Comparison of ENCODE assay signal across 9 cellular contexts in genomic region chr1:247079141-247079874, GRCh38. TPM values are rescaled to one million over a fixed set of nuclear protein-coding genes. Genes with fewer than 3 reads are reported as not detected.
DNase-seq lines count a peak whose midpoint lies in the region; ATAC-seq, FAIRE-seq and TF ChIP-seq lines count a peak whose summit lies in the region.
"Had no signal": no experiment of that assay in that cellular context is flagged by ENCODE, and none has a peak within 500 bp of the region (broad histone marks: within the 10 kb centered on the region; RNA-seq: fewer than 3 reads in every experiment).

No MANE protein-coding gene starts in this region.

- no peak for FAIRE-seq in A549 (lab: Jason Lieb, UNC)
- FAIRE-seq: colon had no signal

- H3K36me3 Mint-ChIP-seq in activated T-helper 2 cell treated with anti-CD3 and anti-CD28 coated beads, Interferon-gamma antibody, Interleukin-2, Interleukin-4, amounts not matched to agents 10 μg/mL and 5 μg/mL and 100 μg/mL, durations not matched to agents 14 hours and 24 hours and 36 hours (ENCODE audit: low read depth): peaks cover 11% of the 10 kb centered on the region

- TF ChIP-seq EP300 in A549 (IDR thresholded peaks at IDR 0.05): no peak

- no peak overlapping the region for H3K27ac Mint-ChIP-seq in activated T-helper 2 cell treated with anti-CD3 and anti-CD28 coated beads, Interferon-gamma antibody, Interleukin-2, Interleukin-4, amounts not matched to agents 10 μg/mL and 5 μg/mL and 100 μg/mL, durations not matched to agents 14 hours and 24 hours and 36 hours

- TF ChIP-seq POLR2A in A549 (IDR thresholded peaks at IDR 0.05; ENCODE audit: low read length): no peak

- TF ChIP-seq CTCF in A549 (IDR thresholded peaks at IDR 0.05) (no peak), HL-60 (IDR thresholded peaks at IDR 0.05; ENCODE audit: insufficient read depth, low read length) (no peak), thoracic aorta (IDR thresholded peaks at IDR 0.05) (no peak)

- CTCF ChIA-PET in A549 (lab: Yijun Ruan, JAX): no interaction called here

- H3K27ac ChIP-seq in A549: no peak overlapping the region
- H3K27ac ChIP-seq in HL-60 (replicated peaks): peak overlapping the region; percentile 84
- H3K27ac ChIP-seq in thoracic aorta: no peak overlapping the region

- peak overlapping the region; percentile 78 for H3K4me2 ChIP-seq in A549

- peak overlapping the region; percentile 88 for H3K4me3 Mint-ChIP-seq in activated T-helper 2 cell treated with anti-CD3 and anti-CD28 coated beads, Interferon-gamma antibody, Interleukin-2, Interleukin-4, amounts not matched to agents 10 μg/mL and 5 μg/mL and 100 μg/mL, durations not matched to agents 14 hours and 24 hours and 36 hours (ENCODE audit: low read depth)

- H3K4me1 ChIP-seq in A549 (0 out of 3 replicates have a peak, but pooled peaks cover 3% of the 10 kb centered on the region), thoracic aorta (ENCODE audit: control insufficient read depth in 1 of 2, low read depth in 2 of 2) (peaks cover 11 to 15% of the 10 kb centered on the region in 2 donors)

- H3K9me3 ChIP-seq in A549 (peaks cover 47% of the 10 kb centered on the region), thoracic aorta (no peaks in the 10 kb centered on the region)

- ATAC-seq in A549 (no peak), thoracic aorta (ENCODE audit: insufficient number of reproducible peaks, low FRiP score, low read depth) (no peak), HG03097 (IDR thresholded peaks at IDR 0.05; ENCODE audit: low FRiP score, unreplicated experiment) (no peak)

- WGBS in A549 (ENCODE audit: missing lambda C conversion rate): 75% methylated on average over 23 of the region's 23 CpGs

- no peak for TF ChIP-seq RAD21 in A549 (conservative IDR thresholded peaks at IDR 0.05 in 1 of 2, IDR thresholded peaks at IDR 0.05 in 1 of 2)

- intact Hi-C loops in activated T-helper 2 cell treated with anti-CD3 and anti-CD28 coated beads, Interferon-gamma antibody, Interleukin-2, Interleukin-4, amounts not matched to agents 10 μg/mL and 5 μg/mL and 100 μg/mL, durations not matched to agents 14 hours and 24 hours and 36 hours (cut with micrococcal nuclease): loop anchor here (2.0 kb wide), 2 partner anchors 131 to 147 kb away; no protein-coding TSS in a partner anchor

- H3K36me3 ChIP-seq in thoracic aorta: no peaks in the 10 kb centered on the region

- H3K27me3 Mint-ChIP-seq in activated T-helper 2 cell treated with anti-CD3 and anti-CD28 coated beads, Interferon-gamma antibody, Interleukin-2, Interleukin-4, amounts not matched to agents 10 μg/mL and 5 μg/mL and 100 μg/mL, durations not matched to agents 14 hours and 24 hours and 36 hours (ENCODE audit: low read depth): peaks cover 5% of the 10 kb centered on the region

- H3K27me3 ChIP-seq in HL-60 (ENCODE audit: insufficient read depth, poor library complexity, severe bottlenecking) (no peaks in the 10 kb centered on the region), thoracic aorta (replicated peaks; ENCODE audit: insufficient read depth) (no peaks in the 10 kb centered on the region)

- H3K4me3 ChIP-seq in A549 (peak overlapping the region; percentile 75), HL-60 (replicated peaks; ENCODE audit: insufficient read depth, low read length) (peak overlapping the region; percentile 88; the same call in 1 of the 2 replicates), thoracic aorta (peak overlapping the region; percentile 86)

- peaks cover 18% of the 10 kb centered on the region for H3K9me3 Mint-ChIP-seq in activated T-helper 2 cell treated with anti-CD3 and anti-CD28 coated beads, Interferon-gamma antibody, Interleukin-2, Interleukin-4, amounts not matched to agents 10 μg/mL and 5 μg/mL and 100 μg/mL, durations not matched to agents 14 hours and 24 hours and 36 hours

- H3K4me1 Mint-ChIP-seq in activated T-helper 2 cell treated with anti-CD3 and anti-CD28 coated beads, Interferon-gamma antibody, Interleukin-2, Interleukin-4, amounts not matched to agents 10 μg/mL and 5 μg/mL and 100 μg/mL, durations not matched to agents 14 hours and 24 hours and 36 hours (ENCODE audit: low read depth): peaks cover 20% of the 10 kb centered on the region

- DNase-seq in A549 (ENCODE audit: low read depth in 1 of 2, low spot score in 1 of 2) (no peak), HL-60 (ENCODE audit: low read depth in 1 of 2, low spot score in 1 of 2) (no peak), islet precursor cell (peak; percentile 62), thoracic aorta (ENCODE audit: low spot score) (no peak), T-helper 9 cell (no peak), midbrain (lab: John Stamatoyannopoulos, UW) (no peak)
- no peak for DNase-seq in activated T-helper 2 cell treated with anti-CD3 and anti-CD28 coated beads, Interferon-gamma antibody, Interleukin-2, Interleukin-4, amounts not matched to agents 10 μg/mL and 5 μg/mL and 100 μg/mL, durations not matched to agents 14 hours and 24 hours and 36 hours (ENCODE audit: low spot score)

- POLR2A ChIA-PET in A549 (lab: Yijun Ruan, JAX): interaction anchor here (0.6 to 1.6 kb wide), 8 partner anchors 9 to 1518 kb away, joined by 3 to 6 read pairs (median 4); no protein-coding TSS in a partner anchor

TF ChIP-seq in A549, 52 proteins besides CTCF, POLR2A, EP300 and RAD21 (continues in another document):
- TF ChIP-seq JUNB (IDR thresholded peaks at IDR 0.05) (no peak), HOXB13 (CRISPR knock-in tag; IDR thresholded peaks at IDR 0.05; ENCODE audit: low read depth) (no peak), MAFK (IDR thresholded peaks at IDR 0.05; ENCODE audit: partially characterized antibody) (no peak), E2F6 (IDR thresholded peaks at IDR 0.05; ENCODE audit: borderline replicate concordance, low read depth) (no peak), ELK1 (IDR thresholded peaks at IDR 0.05; ENCODE audit: low read depth, low read length) (no peak), MYC (IDR thresholded peaks at IDR 0.05; ENCODE audit: borderline replicate concordance, low read length) (no peak), HEYL (CRISPR knock-in tag; IDR thresholded peaks at IDR 0.05) (no peak), RCOR1 (IDR thresholded peaks at IDR 0.05; ENCODE audit: low read depth, low read length) (no peak), HOXB5 (CRISPR knock-in tag; IDR thresholded peaks at IDR 0.05) (no peak), CHD2 (IDR thresholded peaks at IDR 0.05; ENCODE audit: low read length, partially characterized antibody) (no peak), TP53 (CRISPR knock-in tag; IDR thresholded peaks at IDR 0.05) (no peak)

RNA-seq across cellular contexts. Expression of gene ZNF670, which starts 0.7 kb away (rescaled TPM):
- polyA plus RNA-seq in A549 (2011; rRNA removed) (3.5 and 4.3 TPM in 2 replicates), A549 (2017; fragmentation: RNase III; extraction: RNeasy Plus Mini Kit Qiagen cat#74134 plus additional on column Dnase treatment) (2.9 to 3.3 TPM (median 3.0 TPM) in 3 replicates)
- 0.85 and 1.0 TPM in 2 replicates for polyA plus RNA-seq in A549 (2012; cell fraction: cytosol; rRNA removed)
- polyA plus RNA-seq in A549 (2012; cell fraction: nucleus; rRNA removed): 0.36 and 0.54 TPM in 2 replicates
- 1.1 and 1.2 TPM in 2 replicates for polyA minus RNA-seq in A549 (2011; rRNA and poly(A)+ RNA removed)
- total RNA-seq in activated T-helper 2 cell treated with anti-CD3 and anti-CD28 coated beads, Interferon-gamma antibody, Interleukin-2, Interleukin-4, amounts not matched to agents 10 μg/mL and 5 μg/mL and 100 μg/mL, durations not matched to agents 14 hours and 24 hours and 36 hours: 2.3 and 3.0 TPM in 2 replicates
- total RNA-seq in thoracic aorta: 1 to 10 TPM; 1.1 to 5.2 TPM

RNA-seq across cellular contexts. Expression of gene ZNF669, which starts 24.8 kb away (rescaled TPM):
- polyA plus RNA-seq in A549 (2011; rRNA removed) (5.3 and 5.4 TPM in 2 replicates), A549 (2017; fragmentation: RNase III; extraction: RNeasy Plus Mini Kit Qiagen cat#74134 plus additional on column Dnase treatment) (3.6 to 3.7 TPM (median 3.6 TPM) in 3 replicates)
- polyA plus RNA-seq in A549 (2012; cell fraction: cytosol; rRNA removed): 1.6 and 1.7 TPM in 2 replicates
- polyA plus RNA-seq in A549 (2012; cell fraction: nucleus; rRNA removed): 2.2 and 2.3 TPM in 2 replicates
- 3.4 and 4.3 TPM in 2 replicates for polyA minus RNA-seq in A549 (2011; rRNA and poly(A)+ RNA removed)
- 8.2 and 8.7 TPM in 2 replicates for total RNA-seq in activated T-helper 2 cell treated with anti-CD3 and anti-CD28 coated beads, Interferon-gamma antibody, Interleukin-2, Interleukin-4, amounts not matched to agents 10 μg/mL and 5 μg/mL and 100 μg/mL, durations not matched to agents 14 hours and 24 hours and 36 hours
- 1 to 10 TPM; 3.2 to 4.2 TPM for total RNA-seq in thoracic aorta
